ENCODE assay signal across 13 cellular contexts in the genomic region with DNA sequence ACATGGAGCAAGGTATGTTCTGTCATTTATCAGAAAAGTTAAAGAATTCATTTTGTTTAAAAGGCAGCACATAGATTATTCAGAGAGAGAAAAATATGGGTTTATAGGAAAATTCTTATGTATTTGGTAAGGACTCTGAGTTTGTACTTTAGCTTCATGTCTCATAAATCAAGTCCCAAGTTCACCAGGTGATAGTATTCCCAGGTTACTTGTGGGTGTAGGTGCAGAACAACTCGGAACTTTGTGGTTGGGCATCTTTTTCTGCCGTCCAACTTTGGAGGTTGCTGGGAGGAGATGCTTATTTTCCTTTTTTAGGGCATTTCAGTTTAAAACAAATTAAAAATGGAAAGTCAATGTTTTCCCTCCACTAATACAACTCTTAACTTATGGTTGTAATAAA.
A peak's percentile ranks its signal among the peaks of the same experiment; 100 is the strongest.
DNase-seq lines count a peak whose midpoint lies in the region; ATAC-seq and TF ChIP-seq lines count a peak whose summit lies in the region.
"Had no signal": no experiment of that assay in that cellular context is flagged by ENCODE, and none has a peak within 500 bp of the region (broad histone marks: within the 10 kb centered on the region; RNA-seq: fewer than 3 reads in every experiment).

No MANE protein-coding gene starts in this region.

- BruUV-seq in Panc1 (replicated peaks; lab: Mats Ljungman, UMichigan) = no TSS peak

- H3K4me2 ChIP-seq in hepatocyte = peak overlapping the region; percentile 18

- intact Hi-C loops in heart right ventricle (cut with DNase I) = loop anchor here in 2 of 10 donors (1.0 to 2.0 kb wide), 2 partner anchors 20 to 25 kb away; no protein-coding TSS in a partner anchor
- intact Hi-C loops in Right ventricle myocardium superior (cut with DNase I) = no loop called here
- intact Hi-C loops in Panc1 (cut with micrococcal nuclease; ENCODE audit: unreplicated experiment) = no loop called here
- intact Hi-C loops in stomach (cut with DNase I; ENCODE audit: low total_unique reads) = no loop called here

- CTCF ChIA-PET in Panc1 (lab: Charles Lee) = no interaction called here

- DNase-seq in heart right ventricle = no peak
- no peak for DNase-seq in Right ventricle myocardium superior
- DNase-seq in Panc1 (ENCODE audit: low read depth, low spot score) = no peak
- DNase-seq in hepatocyte (ENCODE audit: low spot score) = no peak
- DNase-seq in stomach = no peak
- DNase-seq in C1 segment of cervical spinal cord (lab: John Stamatoyannopoulos, UW) = no peak
- DNase-seq: CD4-positive, alpha-beta memory T cell; GF-D8; NCI-H1105; NCI-H2081; SIG-M5 had no signal

- TF ChIP-seq EP300 in stomach (IDR thresholded peaks at IDR 0.05) = no peak

- H3K79me2 ChIP-seq in hepatocyte = no peaks in the 10 kb centered on the region

- POLR2A ChIA-PET in Panc1 (lab: Charles Lee) = no interaction called here

- H3K4me3 ChIP-seq in heart right ventricle (no peak overlapping the region), Panc1 (ENCODE audit: low read depth in 2 of 2, low read length in 2 of 2) (no peak overlapping the region), hepatocyte (no peak overlapping the region), stomach (no peak overlapping the region)

- no peak overlapping the region for H2AFZ ChIP-seq in hepatocyte

- in situ Hi-C loops in Panc1 (cut with HindIII; ENCODE audit: low pct_unique_long_range_greater_than_20kb, low sequenced_read_pairs) = no loop called here

- H3K9me3 ChIP-seq in heart right ventricle (peaks cover 0 to 7% (median 3%) of the 10 kb centered on the region in 11 donors), Panc1 (ENCODE audit: control insufficient read depth, insufficient read depth, low read depth, low read length) (no peaks in the 10 kb centered on the region), hepatocyte (ENCODE audit: low read depth) (no peaks in the 10 kb centered on the region), stomach (no peaks in the 10 kb centered on the region)

- H3K4me1 ChIP-seq in heart right ventricle (peaks cover 7 to 83% (median 35%) of the 10 kb centered on the region in 9 donors), Panc1 (ENCODE audit: control insufficient read depth, insufficient read depth, low read length) (peaks cover 7% of the 10 kb centered on the region; the same call in 1 of the 2 replicates), hepatocyte (ENCODE audit: insufficient read depth) (peaks cover 19% of the 10 kb centered on the region), stomach (peaks cover 17 to 84% (median 39%) of the 10 kb centered on the region in 4 donors)

- H3K9me2 ChIP-seq in hepatocyte (replicated peaks; ENCODE audit: insufficient read depth) = no peaks in the 10 kb centered on the region

- TF ChIP-seq POLR2A in stomach (IDR thresholded peaks at IDR 0.05) = no peak

- H3K27ac ChIP-seq in heart right ventricle (peak overlapping the region; percentile 23 to 82 (median 72)), Panc1 (ENCODE audit: low read length) (peak overlapping the region; percentile 44; the same call in 1 of the 2 replicates), hepatocyte (no peak overlapping the region), stomach (peak overlapping the region in 4 of 5 donors; percentile 0 to 73 (median 48))

- H3K36me3 ChIP-seq in heart right ventricle (no peaks in the 10 kb centered on the region), Panc1 (ENCODE audit: control insufficient read depth, insufficient read depth, low read length) (no peaks in the 10 kb centered on the region), hepatocyte (replicated peaks; ENCODE audit: insufficient read depth, low read depth) (no peaks in the 10 kb centered on the region), stomach (no peaks in the 10 kb centered on the region)

- H3K27me3 ChIP-seq in heart right ventricle (no peaks in the 10 kb centered on the region), Panc1 (ENCODE audit: control insufficient read depth, insufficient read depth, low read length) (no peaks in the 10 kb centered on the region), hepatocyte (no peaks in the 10 kb centered on the region), stomach (no peaks in the 10 kb centered on the region)

- ATAC-seq in heart right ventricle (no peak), Right ventricle myocardium superior (ENCODE audit: poor library complexity) (no peak), Panc1 (no peak), GM18520 (IDR thresholded peaks at IDR 0.05; ENCODE audit: unreplicated experiment) (no peak), GM18868 (IDR thresholded peaks at IDR 0.05; ENCODE audit: unreplicated experiment) (no peak)

- TF ChIP-seq CTCF in heart right ventricle (IDR thresholded peaks at IDR 0.05) (no peak), Panc1 (IDR thresholded peaks at IDR 0.05) (no peak), hepatocyte (IDR thresholded peaks at IDR 0.05; ENCODE audit: poor library complexity) (no peak), stomach (IDR thresholded peaks at IDR 0.05) (no peak)

- no peaks in the 10 kb centered on the region for H4K20me1 ChIP-seq in hepatocyte (ENCODE audit: insufficient read depth, poor library complexity, severe bottlenecking)

- 84 to 90% methylated on average over 2 of the region's 2 CpGs for WGBS in heart right ventricle, 2 donors
- WGBS in hepatocyte (ENCODE audit: low lambda C conversion rate, missing lambda C conversion rate) = 94% methylated on average over 2 of the region's 2 CpGs
- 34 to 66% (median 55%) methylated on average over 2 of the region's 2 CpGs for WGBS in stomach, 5 donors
